ENCODE assay signal across 19 cellular contexts in the genomic region with DNA sequence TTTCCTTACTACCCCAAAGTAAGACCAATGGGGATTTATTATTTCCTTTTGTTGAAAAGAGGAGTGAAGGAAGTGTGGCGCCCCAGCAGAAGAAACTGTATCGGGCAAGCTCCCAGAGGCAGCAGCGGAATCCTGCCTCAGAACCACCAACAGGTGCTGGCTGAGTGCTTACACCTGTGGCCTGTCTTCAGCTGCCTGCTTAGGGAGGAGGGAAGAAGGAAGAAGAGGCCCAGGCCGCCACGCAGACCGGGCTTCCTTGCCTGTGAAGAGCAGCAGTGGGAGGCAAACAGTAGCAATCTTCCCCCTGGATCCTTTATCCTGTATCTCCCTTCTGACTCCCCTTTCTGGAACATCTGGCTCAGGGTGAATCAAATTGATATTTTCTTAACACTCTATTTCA.
"Had no signal": no experiment of that assay in that cellular context is flagged by ENCODE, and none has a peak within 500 bp of the region (broad histone marks: within the 10 kb centered on the region; RNA-seq: fewer than 3 reads in every experiment).

No MANE protein-coding gene starts in this region.

- H3K27ac ChIP-seq: colonic mucosa, foreskin keratinocyte, parathyroid adenoma, right lobe of liver, thoracic aorta had no signal

- H3K4me2 ChIP-seq: hepatocyte had no signal

- H3K27me3 Mint-ChIP-seq: activated CD4-positive, alpha-beta T cell treated with anti-CD3 and anti-CD28 coated beads, Interleukin-2, amount 10 ng/mL, durations not matched to agents 7 days and 5 days; activated naive CD8-positive, alpha-beta T cell treated with anti-CD3 and anti-CD28 coated beads, Interleukin-2, amount 50 U/mL, for 24 hours; central memory CD8-positive, alpha-beta T cell; naive B cell had no signal

- H3K4me3 Mint-ChIP-seq: activated CD4-positive, alpha-beta T cell treated with anti-CD3 and anti-CD28 coated beads, Interleukin-2, amount 10 ng/mL, durations not matched to agents 7 days and 5 days; activated naive CD4-positive, alpha-beta T cell treated with anti-CD3 and anti-CD28 coated beads for 36 hours; activated naive CD8-positive, alpha-beta T cell treated with anti-CD3 and anti-CD28 coated beads, Interleukin-2, amount 50 U/mL, for 24 hours; activated T-cell treated with anti-CD3 and anti-CD28 coated beads, Interleukin-2, amount 50 U/mL, for 4 hours; central memory CD8-positive, alpha-beta T cell; naive B cell; stimulated activated effector memory CD8-positive, alpha-beta T cell treated with anti-CD3 and anti-CD28 coated beads, Interleukin-12 subunit alpha, Interleukin-12 subunit beta, amount 100 ng/mL, for 72 hours had no signal

- H3K27ac Mint-ChIP-seq: activated CD4-positive, alpha-beta T cell treated with anti-CD3 and anti-CD28 coated beads, Interleukin-2, amount 10 ng/mL, durations not matched to agents 7 days and 5 days; activated naive CD4-positive, alpha-beta T cell treated with anti-CD3 and anti-CD28 coated beads for 36 hours; activated naive CD8-positive, alpha-beta T cell treated with anti-CD3 and anti-CD28 coated beads, Interleukin-2, amount 50 U/mL, for 24 hours had no signal

- H3K9ac ChIP-seq: parathyroid adenoma had no signal

- DNase-seq: activated CD4-positive, alpha-beta T cell treated with anti-CD3 and anti-CD28 coated beads, Interleukin-2, amount 10 ng/mL, durations not matched to agents 7 days and 5 days; activated CD8-positive, alpha-beta memory T cell treated with anti-CD3 and anti-CD28 coated beads, Interleukin-2, amount 50 U/mL, for 4 hours; activated naive CD4-positive, alpha-beta T cell treated with anti-CD3 and anti-CD28 coated beads for 36 hours; activated naive CD8-positive, alpha-beta T cell treated with anti-CD3 and anti-CD28 coated beads, Interleukin-2, amount 50 U/mL, for 24 hours; activated T-cell treated with anti-CD3 and anti-CD28 coated beads, Interleukin-2, amount 50 U/mL, for 4 hours; aorta; colonic mucosa; foreskin keratinocyte; naive B cell; right lobe of liver; small intestine; stimulated activated CD4-positive, alpha-beta T cell treated with anti-CD3 and anti-CD28 coated beads, Interleukin-15, amount 100 ng/mL, for 24 hours; stimulated activated CD4-positive, alpha-beta T cell treated with anti-CD3 and anti-CD28 coated beads, Interleukin-4, amount 100 ng/mL, for 1 hour had no signal

- ATAC-seq: activated CD4-positive, CD25-positive, alpha-beta regulatory T cell treated with anti-CD3 and anti-CD28 coated beads, Interleukin-2, amount 50 U/mL, for 24 hours; activated naive CD8-positive, alpha-beta T cell treated with anti-CD3 and anti-CD28 coated beads, Interleukin-2, amount 50 U/mL, for 24 hours; activated T-cell treated with anti-CD3 and anti-CD28 coated beads, Interleukin-2, amount 50 U/mL, for 4 hours; foreskin keratinocyte; right lobe of liver; stimulated activated effector memory CD8-positive, alpha-beta T cell treated with anti-CD3 and anti-CD28 coated beads, Interleukin-12 subunit alpha, Interleukin-12 subunit beta, amount 100 ng/mL, for 72 hours had no signal

- H2AFZ ChIP-seq: hepatocyte, parathyroid adenoma had no signal

- H3K4me1 Mint-ChIP-seq: naive B cell had no signal

- H3K9me3 Mint-ChIP-seq: activated CD4-positive, alpha-beta T cell treated with anti-CD3 and anti-CD28 coated beads, Interleukin-2, amount 10 ng/mL, durations not matched to agents 7 days and 5 days had no signal

- H3K79me2 ChIP-seq: hepatocyte, parathyroid adenoma had no signal

- H3K9me3 ChIP-seq: colonic mucosa, right lobe of liver had no signal

- H3K27me3 ChIP-seq: colonic mucosa, foreskin keratinocyte, hepatocyte, right lobe of liver had no signal

- H3K4me1 ChIP-seq: colonic mucosa, foreskin keratinocyte, right lobe of liver had no signal
